Comparison of ENCODE assay signal across 12 cellular contexts in genomic region chr3:129025691-129026435, GRCh38. TPM values are rescaled to one million over a fixed set of nuclear protein-coding genes. Genes with fewer than 3 reads are reported as not detected.
DNase-seq lines count a peak whose midpoint lies in the region; ATAC-seq and FAIRE-seq lines count a peak whose summit lies in the region.
"Had no signal": no experiment of that assay in that cellular context is flagged by ENCODE, and none has a peak within 500 bp of the region (broad histone marks: within the 10 kb centered on the region; RNA-seq: fewer than 3 reads in every experiment).

No MANE protein-coding gene starts in this region.

- CTCF ChIA-PET in activated CD4-positive, alpha-beta memory T cell treated with anti-CD3 and anti-CD28 coated beads, Interleukin-2, amount 10 ng/mL, durations not matched to agents 7 days and 5 days (lab: Charles Lee): interaction anchor here (1.0 to 7.7 kb wide), 14 partner anchors 11 to 345 kb away, joined by 3 to 123 read pairs (median 8); partner anchors contain the start of genes CFAP92, COPG1 and RAB43

- no peaks in the 10 kb centered on the region for H3K36me3 Mint-ChIP-seq in T-helper 1 cell treated with Interleukin-12 subunit alpha and Interleukin-12 subunit beta and Interleukin-4 antibody, amounts not matched to agents 30 μg/mL and 1 μg/mL, for 36 hours (ENCODE audit: low read depth)
- no peaks in the 10 kb centered on the region for H3K36me3 Mint-ChIP-seq in activated CD4-positive, alpha-beta memory T cell treated with anti-CD3 and anti-CD28 coated beads, Interleukin-2, amount 10 ng/mL, durations not matched to agents 7 days and 5 days (ENCODE audit: low read depth)

- H3K4me1 Mint-ChIP-seq in T-helper 1 cell treated with Interleukin-12 subunit alpha and Interleukin-12 subunit beta and Interleukin-4 antibody, amounts not matched to agents 30 μg/mL and 1 μg/mL, for 36 hours (ENCODE audit: low read depth): peaks cover 8% of the 10 kb centered on the region
- H3K4me1 Mint-ChIP-seq in activated CD4-positive, alpha-beta memory T cell treated with anti-CD3 and anti-CD28 coated beads, Interleukin-2, amount 10 ng/mL, durations not matched to agents 7 days and 5 days: peaks cover 14% of the 10 kb centered on the region
- H3K4me1 Mint-ChIP-seq in stimulated activated naive CD8-positive, alpha-beta T cell treated with anti-CD3 and anti-CD28 coated beads, Interleukin-15, amount 100 ng/mL, for 72 hours: peaks cover 33% of the 10 kb centered on the region

- peak; percentile 24 for ATAC-seq in left lobe of liver
- no peak for ATAC-seq in stimulated activated naive CD8-positive, alpha-beta T cell treated with anti-CD3 and anti-CD28 coated beads, Interleukin-15, amount 100 ng/mL, for 72 hours

- DNase-seq in T-helper 1 cell (no peak), left lobe of liver (ENCODE audit: low spot score) (no peak), urothelium cell line (ENCODE audit: low spot score) (no peak), medulla oblongata (ENCODE audit: extremely low spot score) (no peak)
- DNase-seq in activated CD4-positive, alpha-beta memory T cell treated with anti-CD3 and anti-CD28 coated beads, Interleukin-2, amount 10 ng/mL, durations not matched to agents 7 days and 5 days: no peak
- no peak for DNase-seq in stimulated activated naive CD8-positive, alpha-beta T cell treated with anti-CD3 and anti-CD28 coated beads, Interleukin-15, amount 100 ng/mL, for 72 hours
- DNase-seq in stimulated activated CD4-positive, alpha-beta T cell treated with anti-CD3 and anti-CD28 coated beads, Interleukin-4, amount 100 ng/mL, for 1 hour: no peak
- DNase-seq: NCI-H526 treated with DMSO at 0.1 percent for 48 hours had no signal

- peaks cover 5% of the 10 kb centered on the region for H3K27me3 Mint-ChIP-seq in T-helper 1 cell treated with Interleukin-12 subunit alpha and Interleukin-12 subunit beta and Interleukin-4 antibody, amounts not matched to agents 30 μg/mL and 1 μg/mL, for 36 hours (ENCODE audit: low read depth)
- peaks cover 6% of the 10 kb centered on the region for H3K27me3 Mint-ChIP-seq in activated CD4-positive, alpha-beta memory T cell treated with anti-CD3 and anti-CD28 coated beads, Interleukin-2, amount 10 ng/mL, durations not matched to agents 7 days and 5 days
- no peaks in the 10 kb centered on the region for H3K27me3 Mint-ChIP-seq in stimulated activated naive CD8-positive, alpha-beta T cell treated with anti-CD3 and anti-CD28 coated beads, Interleukin-15, amount 100 ng/mL, for 72 hours

- H3K4me3 Mint-ChIP-seq in T-helper 1 cell treated with Interleukin-12 subunit alpha and Interleukin-12 subunit beta and Interleukin-4 antibody, amounts not matched to agents 30 μg/mL and 1 μg/mL, for 36 hours: peak overlapping the region; percentile 79
- peak overlapping the region; percentile 69 for H3K4me3 Mint-ChIP-seq in activated CD4-positive, alpha-beta memory T cell treated with anti-CD3 and anti-CD28 coated beads, Interleukin-2, amount 10 ng/mL, durations not matched to agents 7 days and 5 days
- peak overlapping the region; percentile 79 to 89 for H3K4me3 Mint-ChIP-seq in stimulated activated naive CD8-positive, alpha-beta T cell treated with anti-CD3 and anti-CD28 coated beads, Interleukin-15, amount 100 ng/mL, for 72 hours

- POLR2A ChIA-PET in activated CD4-positive, alpha-beta memory T cell treated with anti-CD3 and anti-CD28 coated beads, Interleukin-2, amount 10 ng/mL, durations not matched to agents 7 days and 5 days (lab: Charles Lee): interaction anchor here (0.6 to 3.7 kb wide), 14 partner anchors 9 to 292 kb away, joined by 3 to 56 read pairs (median 4); partner anchors contain the start of genes CFAP92, CNBP, COPG1 and RAB43

- no peak for FAIRE-seq in urothelium cell line (lab: Jason Lieb, UNC)
- FAIRE-seq: A549 had no signal

- H3K27ac Mint-ChIP-seq in T-helper 1 cell treated with Interleukin-12 subunit alpha and Interleukin-12 subunit beta and Interleukin-4 antibody, amounts not matched to agents 30 μg/mL and 1 μg/mL, for 36 hours: peak overlapping the region; percentile 22
- H3K27ac Mint-ChIP-seq in activated CD4-positive, alpha-beta memory T cell treated with anti-CD3 and anti-CD28 coated beads, Interleukin-2, amount 10 ng/mL, durations not matched to agents 7 days and 5 days: no peak overlapping the region
- peak overlapping the region; percentile 96 to 99 for H3K27ac Mint-ChIP-seq in stimulated activated naive CD8-positive, alpha-beta T cell treated with anti-CD3 and anti-CD28 coated beads, Interleukin-15, amount 100 ng/mL, for 72 hours

- no peaks in the 10 kb centered on the region for H3K9me3 Mint-ChIP-seq in T-helper 1 cell treated with Interleukin-12 subunit alpha and Interleukin-12 subunit beta and Interleukin-4 antibody, amounts not matched to agents 30 μg/mL and 1 μg/mL, for 36 hours
- H3K9me3 Mint-ChIP-seq in activated CD4-positive, alpha-beta memory T cell treated with anti-CD3 and anti-CD28 coated beads, Interleukin-2, amount 10 ng/mL, durations not matched to agents 7 days and 5 days: no peaks in the 10 kb centered on the region
- no peaks in the 10 kb centered on the region for H3K9me3 Mint-ChIP-seq in stimulated activated naive CD8-positive, alpha-beta T cell treated with anti-CD3 and anti-CD28 coated beads, Interleukin-15, amount 100 ng/mL, for 72 hours

RNA-seq across cellular contexts. Expression of gene EFCC1, which starts 24.8 kb away (rescaled TPM):
- total RNA-seq in activated CD4-positive, alpha-beta memory T cell treated with anti-CD3 and anti-CD28 coated beads, Interleukin-2, amount 10 ng/mL, durations not matched to agents 7 days and 5 days: not detected
- 0.53 TPM for total RNA-seq in left lobe of liver

RNA-seq across cellular contexts. Expression of gene CFAP92, which starts 32.0 kb away (rescaled TPM):
- total RNA-seq in activated CD4-positive, alpha-beta memory T cell treated with anti-CD3 and anti-CD28 coated beads, Interleukin-2, amount 10 ng/mL, durations not matched to agents 7 days and 5 days: under 1 TPM in 1 of 2 experiments, not detected in 1; 0.15 TPM
- not detected for total RNA-seq in left lobe of liver

RNA-seq across cellular contexts. Expression of gene GP9, which starts 34.7 kb away (rescaled TPM):
- not detected for total RNA-seq in activated CD4-positive, alpha-beta memory T cell treated with anti-CD3 and anti-CD28 coated beads, Interleukin-2, amount 10 ng/mL, durations not matched to agents 7 days and 5 days
- 0.20 TPM for total RNA-seq in left lobe of liver
- total RNA-seq: activated CD8-positive, alpha-beta memory T cell treated with anti-CD3 and anti-CD28 coated beads for 36 hours; dermis microvascular lymphatic vessel endothelial cell had no signal
